Comparison of ENCODE assay signal across 35 cellular contexts in the genomic region with DNA sequence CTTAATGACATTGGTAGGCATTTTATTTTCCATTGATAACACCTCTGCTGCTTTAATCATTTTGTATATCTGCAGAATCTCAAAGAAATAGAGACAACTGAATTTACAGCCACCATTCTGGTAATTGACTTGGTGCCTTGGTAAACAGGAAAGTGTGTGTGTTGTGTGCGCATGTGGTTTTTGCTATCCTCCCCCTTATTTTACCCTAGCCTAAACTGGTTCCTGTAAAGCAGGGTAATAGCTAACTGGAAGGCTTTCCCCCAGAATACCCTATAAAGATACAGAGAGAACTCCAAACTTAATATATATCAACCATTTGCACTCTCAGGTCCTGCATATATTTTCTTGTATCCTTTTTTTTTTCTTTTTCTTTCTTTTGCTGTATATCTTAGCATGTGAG.
"Had no signal": no experiment of that assay in that cellular context is flagged by ENCODE, and none has a peak within 500 bp of the region (broad histone marks: within the 10 kb centered on the region; RNA-seq: fewer than 3 reads in every experiment).

No MANE protein-coding gene starts in this region.

- DNase-seq: Karpas-422, Kasumi-1, MG63, MM.1S, MV-4-11, NCI-H1048, NCI-H1092, NCI-H1092 treated with DMSO at 0.1 percent for 48 hours, NCI-H1105, NCI-H1105 treated with DMSO at 0.1 percent for 48 hours, NCI-H1417, NCI-H1417 treated with DMSO at 0.1 percent for 48 hours, NCI-H1436, NCI-H1436 treated with DMSO at 0.1 percent for 48 hours, NCI-H146, NCI-H1694, NCI-H1694 treated with DMSO at 0.1 percent for 48 hours, NCI-H187, NCI-H187 treated with DMSO at 0.1 percent for 48 hours, NCI-H1930, NCI-H2029, NCI-H2029 treated with DMSO at 0.1 percent for 48 hours, NCI-H2081, NCI-H2081 treated with DMSO at 0.1 percent for 48 hours, NCI-H2107, NCI-H2171, NCI-H2171 treated with DMSO at 0.1 percent for 48 hours, NCI-H2227 treated with DMSO at 0.1 percent for 48 hours, NCI-H226, NCI-H345, NCI-H446, NCI-H446 treated with DMSO at 0.1 percent for 48 hours, NCI-H510A, NCI-H510A treated with DMSO at 0.1 percent for 48 hours, NCI-H524 had no signal

- H3K9me3 ChIP-seq: MG63 had no signal

- H3K36me3 ChIP-seq: MG63 had no signal

- H3K4me3 ChIP-seq: MG63 had no signal

- H3K27me3 ChIP-seq: MG63 had no signal
